In genomic region chr11:70033711-70034070, GRCh38 we compare ENCODE assay signal across 24 cellular contexts. TPM values are rescaled to one million over a fixed set of nuclear protein-coding genes. Genes with fewer than 3 reads are reported as not detected.
A peak's percentile ranks its signal among the peaks of the same experiment; 100 is the strongest.
DNase-seq lines count a peak whose midpoint lies in the region; ATAC-seq and TF ChIP-seq lines count a peak whose summit lies in the region.
"Had no signal": no experiment of that assay in that cellular context is flagged by ENCODE, and none has a peak within 500 bp of the region (broad histone marks: within the 10 kb centered on the region; RNA-seq: fewer than 3 reads in every experiment).

No MANE protein-coding gene starts in this region.

- H3K4me1 ChIP-seq in right atrium auricular region (peaks cover 0 to 11% of the 10 kb centered on the region in 2 donors), heart right ventricle (peaks cover 0 to 15% (median 2%) of the 10 kb centered on the region in 9 donors)
- H3K4me1 ChIP-seq: A549, BE2C, Caco-2, HAP-1 had no signal

- TF ChIP-seq CTCF in right atrium auricular region (IDR thresholded peaks at IDR 0.05) (no peak), heart right ventricle (IDR thresholded peaks at IDR 0.05) (no peak), GM10248 (IDR thresholded peaks at IDR 0.05; ENCODE audit: control extremely low read depth, extremely low read depth, low read depth, missing control alignments) (no peak)

- no peaks in the 10 kb centered on the region for H3K36me3 ChIP-seq in right atrium auricular region
- no peaks in the 10 kb centered on the region for H3K36me3 ChIP-seq in heart right ventricle
- H3K36me3 ChIP-seq: BE2C, HAP-1 had no signal

- H3K27me3 ChIP-seq in right atrium auricular region (no peaks in the 10 kb centered on the region), heart right ventricle (peaks cover 0 to 3% (median 0%) of the 10 kb centered on the region in 7 donors)

- POLR2A ChIA-PET in GM10248 (lab: Yijun Ruan, JAX): no interaction called here

- intact Hi-C loops in heart right ventricle (cut with DNase I): no loop called here

- no peak overlapping the region for H3K4me3 ChIP-seq in right atrium auricular region
- no peak overlapping the region for H3K4me3 ChIP-seq in heart right ventricle
- H3K4me3 ChIP-seq: A549, GM23338, HAP-1 had no signal

- H3K9me3 ChIP-seq in right atrium auricular region (no peaks in the 10 kb centered on the region), heart right ventricle (peaks cover 0 to 17% (median 8%) of the 10 kb centered on the region in 11 donors)
- H3K9me3 ChIP-seq: BE2C, HAP-1 had no signal

- H3K27ac ChIP-seq in right atrium auricular region (no peak overlapping the region), heart right ventricle (no peak overlapping the region)
- H3K27ac ChIP-seq: A549 had no signal

- no peak for ATAC-seq in heart right ventricle
- no peak for ATAC-seq in left lobe of liver
- ATAC-seq: A549; CD8-positive, alpha-beta T cell; GM23338 had no signal

- WGBS in heart right ventricle, 2 donors: 95 to 96% methylated on average over 4 of the region's 4 CpGs

- DNase-seq in right atrium auricular region (ENCODE audit: low spot score) (peak; percentile 18), heart right ventricle (no peak), NCI-H524 treated with DMSO at 0.1 percent for 48 hours (lab: John Stamatoyannopoulos, UW) (peak; percentile 65), ecto neural progenitor cell (ENCODE audit: low spot score) (peak; percentile 12), left lobe of liver (ENCODE audit: low spot score) (peak; percentile 38), GM10248 (ENCODE audit: extremely low spot score) (no peak), mesenteric fat pad (ENCODE audit: low spot score) (no peak), DMS53 (lab: John Stamatoyannopoulos, UW) (no peak)
- DNase-seq: 8988T; ACHN; AML-193; BE2C; C1 segment of cervical spinal cord; CD4-positive, CD25-positive, alpha-beta regulatory T cell; DMS153; DMS79; EL; GDM1; HFFc6 had no signal

- CTCF ChIA-PET in GM10248 (lab: Yijun Ruan, JAX): no interaction called here

RNA-seq across cellular contexts. Expression of gene ANO1, which starts 44.4 kb away (rescaled TPM):
- total RNA-seq in right atrium auricular region (10 to 100 TPM; 10.2 to 29.4 TPM), heart right ventricle (10 to 100 TPM in 5 of 10 donors, 1 to 10 TPM in 5; 6.6 to 13.8 (median 9.7) TPM), left lobe of liver (260 TPM), mesenteric fat pad (5.7 TPM)
- polyA plus RNA-seq in heart right ventricle: 10 to 100 TPM in 1 of 2 donors, 1 to 10 TPM in 1; 6.8 to 12.7 TPM
- total RNA-seq: CD4-positive, CD25-positive, alpha-beta regulatory T cell; CD8-positive, alpha-beta T cell; HFFc6 had no signal
- polyA plus RNA-seq: CD4-positive, CD25-positive, alpha-beta regulatory T cell had no signal

Comparison
In these comparisons a context has a peak if more than half of its experiments do, and no peak if none do; other contexts are left out.
1. DNase-seq: peak in right atrium auricular region (single experiment), NCI-H524 treated with DMSO at 0.1 percent for 48 hours (single experiment), ecto neural progenitor cell (single experiment) and left lobe of liver (single experiment); none in heart right ventricle (0 of 2), GM10248 (single experiment), mesenteric fat pad (single experiment) and DMS53 (single experiment).